Comparison of ENCODE assay signal across 2 cellular contexts in the genomic region with DNA sequence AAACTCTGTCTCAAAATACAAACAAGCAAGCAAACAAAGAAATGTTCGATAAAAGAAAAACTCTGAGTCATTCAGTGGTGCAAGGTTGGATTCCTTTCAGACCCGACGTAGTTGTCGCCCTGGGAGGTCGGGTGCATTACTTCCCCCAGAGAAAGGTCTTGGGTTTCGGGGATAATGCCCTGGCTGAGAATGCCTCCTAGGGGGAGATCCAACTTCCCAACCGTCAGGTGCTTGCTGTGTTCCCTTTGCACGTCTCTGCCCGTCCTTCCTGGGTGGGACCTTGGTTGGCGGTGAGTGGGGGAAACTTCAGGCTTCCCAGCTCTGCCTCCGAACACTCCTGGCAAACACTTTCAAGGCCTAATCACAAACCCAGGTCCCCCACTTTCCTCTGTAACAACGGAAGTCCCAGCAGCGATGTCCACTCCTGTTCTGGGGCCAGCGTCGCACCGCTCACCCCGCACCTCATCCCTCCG.
TF ChIP-seq lines count a peak whose summit lies in the region.

No MANE protein-coding gene starts in this region.

TF ChIP-seq in SK-N-SH, 30 proteins besides CTCF, POLR2A, EP300 and RAD21:
- TF ChIP-seq, protein P1, sequence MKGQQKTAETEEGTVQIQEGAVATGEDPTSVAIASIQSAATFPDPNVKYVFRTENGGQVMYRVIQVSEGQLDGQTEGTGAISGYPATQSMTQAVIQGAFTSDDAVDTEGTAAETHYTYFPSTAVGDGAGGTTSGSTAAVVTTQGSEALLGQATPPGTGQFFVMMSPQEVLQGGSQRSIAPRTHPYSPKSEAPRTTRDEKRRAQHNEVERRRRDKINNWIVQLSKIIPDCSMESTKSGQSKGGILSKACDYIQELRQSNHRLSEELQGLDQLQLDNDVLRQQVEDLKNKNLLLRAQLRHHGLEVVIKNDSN (IDR thresholded peaks at IDR 0.05; ENCODE audit: borderline replicate concordance, low read depth) = no peak
- TF ChIP-seq FOXJ3 (CRISPR knock-in tag; IDR thresholded peaks at IDR 0.05) (no peak), RXRA (IDR thresholded peaks at IDR 0.05; ENCODE audit: borderline replicate concordance, low read depth) (no peak), JUND (IDR thresholded peaks at IDR 0.05) (no peak)
TF ChIP-seq in SK-N-SH: peak in this region for 0.

TF ChIP-seq in HepG2, 621 proteins besides CTCF, POLR2A, EP300 and RAD21 (continues in another document):
- TF ChIP-seq, protein P2, sequence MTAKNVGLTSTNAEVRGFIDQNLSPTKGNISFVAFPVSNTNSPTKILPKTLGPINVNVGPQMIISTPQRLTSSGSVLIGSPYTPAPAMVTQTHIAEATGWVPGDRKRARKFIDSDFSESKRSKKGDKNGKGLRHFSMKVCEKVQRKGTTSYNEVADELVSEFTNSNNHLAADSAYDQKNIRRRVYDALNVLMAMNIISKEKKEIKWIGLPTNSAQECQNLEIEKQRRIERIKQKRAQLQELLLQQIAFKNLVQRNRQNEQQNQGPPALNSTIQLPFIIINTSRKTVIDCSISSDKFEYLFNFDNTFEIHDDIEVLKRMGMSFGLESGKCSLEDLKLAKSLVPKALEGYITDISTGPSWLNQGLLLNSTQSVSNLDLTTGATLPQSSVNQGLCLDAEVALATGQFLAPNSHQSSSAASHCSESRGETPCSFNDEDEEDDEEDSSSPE (CRISPR knock-in tag; IDR thresholded peaks at IDR 0.05) = no peak
- TF ChIP-seq KAT7 (CRISPR knock-in tag; IDR thresholded peaks at IDR 0.05; ENCODE audit: borderline replicate concordance) (peak; percentile 16; the same call in 1 of the 2 replicates), ZNF501 (CRISPR knock-in tag; IDR thresholded peaks at IDR 0.05) (peak; percentile 7; the same call in 1 of the 2 replicates), KLF6 (CRISPR knock-in tag; IDR thresholded peaks at IDR 0.05) (no peak), FOSL2 (CRISPR knock-in tag; IDR thresholded peaks at IDR 0.05) (0 out of 2 replicates have a peak, but pooled peaks have one; percentile 25), ONECUT2 (CRISPR knock-in tag; IDR thresholded peaks at IDR 0.05) (0 out of 2 replicates have a peak, but pooled peaks have one; percentile 37), ZNF430 (CRISPR knock-in tag; IDR thresholded peaks at IDR 0.05) (no peak), NRL (CRISPR knock-in tag; IDR thresholded peaks at IDR 0.05; ENCODE audit: borderline replicate concordance) (no peak), MIER3 (CRISPR knock-in tag; IDR thresholded peaks at IDR 0.05; ENCODE audit: borderline replicate concordance) (no peak), MEIS1 (CRISPR knock-in tag; IDR thresholded peaks at IDR 0.05; ENCODE audit: borderline replicate concordance) (no peak), EZH2 (conservative IDR thresholded peaks at IDR 0.05; ENCODE audit: low read depth, low read length) (no peak), RFX5 (IDR thresholded peaks at IDR 0.05; ENCODE audit: low read depth, low read length) (no peak), RFX3 (CRISPR knock-in tag; IDR thresholded peaks at IDR 0.05) (no peak), ZNF10 (CRISPR knock-in tag; IDR thresholded peaks at IDR 0.05; ENCODE audit: borderline replicate concordance, low read depth) (no peak), ZNF543 (CRISPR knock-in tag; IDR thresholded peaks at IDR 0.05) (0 out of 2 replicates have a peak, but pooled peaks have one; percentile 16), JUND (CRISPR knock-in tag; IDR thresholded peaks at IDR 0.05) (peak; percentile 12; the same call in 1 of the 2 replicates), ARHGAP35 (CRISPR knock-in tag; IDR thresholded peaks at IDR 0.05; ENCODE audit: borderline replicate concordance) (no peak), ZSCAN22 (CRISPR knock-in tag; IDR thresholded peaks at IDR 0.05) (no peak), ZFP36L1 (CRISPR knock-in tag; IDR thresholded peaks at IDR 0.05) (no peak), ZNF326 (CRISPR knock-in tag; IDR thresholded peaks at IDR 0.05; ENCODE audit: borderline replicate concordance) (no peak), ZNF713 (CRISPR knock-in tag; IDR thresholded peaks at IDR 0.05) (no peak), SAP130 (CRISPR knock-in tag; IDR thresholded peaks at IDR 0.05; ENCODE audit: low read depth) (peak; percentile 8; the same call in 1 of the 2 replicates), PAX8 (CRISPR knock-in tag; IDR thresholded peaks at IDR 0.05; ENCODE audit: borderline replicate concordance) (peak; percentile 28; the same call in 1 of the 2 replicates), KDM2A (CRISPR knock-in tag; IDR thresholded peaks at IDR 0.05; ENCODE audit: borderline replicate concordance, low read depth) (no peak), ZNF292 (CRISPR knock-in tag; IDR thresholded peaks at IDR 0.05; ENCODE audit: borderline replicate concordance, low read depth) (0 out of 2 replicates have a peak, but pooled peaks have one; percentile 7), ZNF230 (CRISPR knock-in tag; IDR thresholded peaks at IDR 0.05) (0 out of 2 replicates have a peak, but pooled peaks have one; percentile 58), ZBTB3 (CRISPR knock-in tag; IDR thresholded peaks at IDR 0.05; ENCODE audit: borderline replicate concordance, low read depth) (0 out of 2 replicates have a peak, but pooled peaks have one; percentile 61), ZNF34 (CRISPR knock-in tag; IDR thresholded peaks at IDR 0.05; ENCODE audit: borderline replicate concordance) (no peak)
- TF ChIP-seq, protein P3, sequence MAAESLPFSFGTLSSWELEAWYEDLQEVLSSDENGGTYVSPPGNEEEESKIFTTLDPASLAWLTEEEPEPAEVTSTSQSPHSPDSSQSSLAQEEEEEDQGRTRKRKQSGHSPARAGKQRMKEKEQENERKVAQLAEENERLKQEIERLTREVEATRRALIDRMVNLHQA (CRISPR knock-in tag; IDR thresholded peaks at IDR 0.05) = no peak
- TF ChIP-seq, protein P4, sequence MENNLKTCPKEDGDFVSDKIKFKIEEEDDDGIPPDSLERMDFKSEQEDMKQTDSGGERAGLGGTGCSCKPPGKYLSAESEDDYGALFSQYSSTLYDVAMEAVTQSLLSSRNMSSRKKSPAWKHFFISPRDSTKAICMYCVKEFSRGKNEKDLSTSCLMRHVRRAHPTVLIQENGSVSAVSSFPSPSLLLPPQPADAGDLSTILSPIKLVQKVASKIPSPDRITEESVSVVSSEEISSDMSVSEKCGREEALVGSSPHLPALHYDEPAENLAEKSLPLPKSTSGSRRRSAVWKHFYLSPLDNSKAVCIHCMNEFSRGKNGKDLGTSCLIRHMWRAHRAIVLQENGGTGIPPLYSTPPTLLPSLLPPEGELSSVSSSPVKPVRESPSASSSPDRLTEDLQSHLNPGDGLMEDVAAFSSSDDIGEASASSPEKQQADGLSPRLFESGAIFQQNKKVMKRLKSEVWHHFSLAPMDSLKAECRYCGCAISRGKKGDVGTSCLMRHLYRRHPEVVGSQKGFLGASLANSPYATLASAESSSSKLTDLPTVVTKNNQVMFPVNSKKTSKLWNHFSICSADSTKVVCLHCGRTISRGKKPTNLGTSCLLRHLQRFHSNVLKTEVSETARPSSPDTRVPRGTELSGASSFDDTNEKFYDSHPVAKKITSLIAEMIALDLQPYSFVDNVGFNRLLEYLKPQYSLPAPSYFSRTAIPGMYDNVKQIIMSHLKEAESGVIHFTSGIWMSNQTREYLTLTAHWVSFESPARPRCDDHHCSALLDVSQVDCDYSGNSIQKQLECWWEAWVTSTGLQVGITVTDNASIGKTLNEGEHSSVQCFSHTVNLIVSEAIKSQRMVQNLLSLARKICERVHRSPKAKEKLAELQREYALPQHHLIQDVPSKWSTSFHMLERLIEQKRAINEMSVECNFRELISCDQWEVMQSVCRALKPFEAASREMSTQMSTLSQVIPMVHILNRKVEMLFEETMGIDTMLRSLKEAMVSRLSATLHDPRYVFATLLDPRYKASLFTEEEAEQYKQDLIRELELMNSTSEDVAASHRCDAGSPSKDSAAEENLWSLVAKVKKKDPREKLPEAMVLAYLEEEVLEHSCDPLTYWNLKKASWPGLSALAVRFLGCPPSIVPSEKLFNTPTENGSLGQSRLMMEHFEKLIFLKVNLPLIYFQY (CRISPR knock-in tag; IDR thresholded peaks at IDR 0.05; ENCODE audit: borderline replicate concordance) = no peak
- TF ChIP-seq, protein P5, sequence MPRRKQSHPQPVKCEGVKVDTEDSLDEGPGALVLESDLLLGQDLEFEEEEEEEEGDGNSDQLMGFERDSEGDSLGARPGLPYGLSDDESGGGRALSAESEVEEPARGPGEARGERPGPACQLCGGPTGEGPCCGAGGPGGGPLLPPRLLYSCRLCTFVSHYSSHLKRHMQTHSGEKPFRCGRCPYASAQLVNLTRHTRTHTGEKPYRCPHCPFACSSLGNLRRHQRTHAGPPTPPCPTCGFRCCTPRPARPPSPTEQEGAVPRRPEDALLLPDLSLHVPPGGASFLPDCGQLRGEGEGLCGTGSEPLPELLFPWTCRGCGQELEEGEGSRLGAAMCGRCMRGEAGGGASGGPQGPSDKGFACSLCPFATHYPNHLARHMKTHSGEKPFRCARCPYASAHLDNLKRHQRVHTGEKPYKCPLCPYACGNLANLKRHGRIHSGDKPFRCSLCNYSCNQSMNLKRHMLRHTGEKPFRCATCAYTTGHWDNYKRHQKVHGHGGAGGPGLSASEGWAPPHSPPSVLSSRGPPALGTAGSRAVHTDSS (CRISPR knock-in tag; conservative IDR thresholded peaks at IDR 0.05) = no peak
- TF ChIP-seq, protein P6, sequence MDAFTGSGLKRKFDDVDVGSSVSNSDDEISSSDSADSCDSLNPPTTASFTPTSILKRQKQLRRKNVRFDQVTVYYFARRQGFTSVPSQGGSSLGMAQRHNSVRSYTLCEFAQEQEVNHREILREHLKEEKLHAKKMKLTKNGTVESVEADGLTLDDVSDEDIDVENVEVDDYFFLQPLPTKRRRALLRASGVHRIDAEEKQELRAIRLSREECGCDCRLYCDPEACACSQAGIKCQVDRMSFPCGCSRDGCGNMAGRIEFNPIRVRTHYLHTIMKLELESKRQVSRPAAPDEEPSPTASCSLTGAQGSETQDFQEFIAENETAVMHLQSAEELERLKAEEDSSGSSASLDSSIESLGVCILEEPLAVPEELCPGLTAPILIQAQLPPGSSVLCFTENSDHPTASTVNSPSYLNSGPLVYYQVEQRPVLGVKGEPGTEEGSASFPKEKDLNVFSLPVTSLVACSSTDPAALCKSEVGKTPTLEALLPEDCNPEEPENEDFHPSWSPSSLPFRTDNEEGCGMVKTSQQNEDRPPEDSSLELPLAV (CRISPR knock-in tag; conservative IDR thresholded peaks at IDR 0.05; ENCODE audit: low read depth) = no peak
- TF ChIP-seq, protein P7, sequence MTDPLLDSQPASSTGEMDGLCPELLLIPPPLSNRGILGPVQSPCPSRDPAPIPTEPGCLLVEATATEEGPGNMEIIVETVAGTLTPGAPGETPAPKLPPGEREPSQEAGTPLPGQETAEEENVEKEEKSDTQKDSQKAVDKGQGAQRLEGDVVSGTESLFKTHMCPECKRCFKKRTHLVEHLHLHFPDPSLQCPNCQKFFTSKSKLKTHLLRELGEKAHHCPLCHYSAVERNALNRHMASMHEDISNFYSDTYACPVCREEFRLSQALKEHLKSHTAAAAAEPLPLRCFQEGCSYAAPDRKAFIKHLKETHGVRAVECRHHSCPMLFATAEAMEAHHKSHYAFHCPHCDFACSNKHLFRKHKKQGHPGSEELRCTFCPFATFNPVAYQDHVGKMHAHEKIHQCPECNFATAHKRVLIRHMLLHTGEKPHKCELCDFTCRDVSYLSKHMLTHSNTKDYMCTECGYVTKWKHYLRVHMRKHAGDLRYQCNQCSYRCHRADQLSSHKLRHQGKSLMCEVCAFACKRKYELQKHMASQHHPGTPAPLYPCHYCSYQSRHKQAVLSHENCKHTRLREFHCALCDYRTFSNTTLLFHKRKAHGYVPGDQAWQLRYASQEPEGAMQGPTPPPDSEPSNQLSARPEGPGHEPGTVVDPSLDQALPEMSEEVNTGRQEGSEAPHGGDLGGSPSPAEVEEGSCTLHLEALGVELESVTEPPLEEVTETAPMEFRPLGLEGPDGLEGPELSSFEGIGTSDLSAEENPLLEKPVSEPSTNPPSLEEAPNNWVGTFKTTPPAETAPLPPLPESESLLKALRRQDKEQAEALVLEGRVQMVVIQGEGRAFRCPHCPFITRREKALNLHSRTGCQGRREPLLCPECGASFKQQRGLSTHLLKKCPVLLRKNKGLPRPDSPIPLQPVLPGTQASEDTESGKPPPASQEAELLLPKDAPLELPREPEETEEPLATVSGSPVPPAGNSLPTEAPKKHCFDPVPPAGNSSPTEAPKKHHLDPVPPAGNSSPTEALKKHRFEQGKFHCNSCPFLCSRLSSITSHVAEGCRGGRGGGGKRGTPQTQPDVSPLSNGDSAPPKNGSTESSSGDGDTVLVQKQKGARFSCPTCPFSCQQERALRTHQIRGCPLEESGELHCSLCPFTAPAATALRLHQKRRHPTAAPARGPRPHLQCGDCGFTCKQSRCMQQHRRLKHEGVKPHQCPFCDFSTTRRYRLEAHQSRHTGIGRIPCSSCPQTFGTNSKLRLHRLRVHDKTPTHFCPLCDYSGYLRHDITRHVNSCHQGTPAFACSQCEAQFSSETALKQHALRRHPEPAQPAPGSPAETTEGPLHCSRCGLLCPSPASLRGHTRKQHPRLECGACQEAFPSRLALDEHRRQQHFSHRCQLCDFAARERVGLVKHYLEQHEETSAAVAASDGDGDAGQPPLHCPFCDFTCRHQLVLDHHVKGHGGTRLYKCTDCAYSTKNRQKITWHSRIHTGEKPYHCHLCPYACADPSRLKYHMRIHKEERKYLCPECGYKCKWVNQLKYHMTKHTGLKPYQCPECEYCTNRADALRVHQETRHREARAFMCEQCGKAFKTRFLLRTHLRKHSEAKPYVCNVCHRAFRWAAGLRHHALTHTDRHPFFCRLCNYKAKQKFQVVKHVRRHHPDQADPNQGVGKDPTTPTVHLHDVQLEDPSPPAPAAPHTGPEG (CRISPR knock-in tag; IDR thresholded peaks at IDR 0.05) = no peak
- TF ChIP-seq, protein P8, sequence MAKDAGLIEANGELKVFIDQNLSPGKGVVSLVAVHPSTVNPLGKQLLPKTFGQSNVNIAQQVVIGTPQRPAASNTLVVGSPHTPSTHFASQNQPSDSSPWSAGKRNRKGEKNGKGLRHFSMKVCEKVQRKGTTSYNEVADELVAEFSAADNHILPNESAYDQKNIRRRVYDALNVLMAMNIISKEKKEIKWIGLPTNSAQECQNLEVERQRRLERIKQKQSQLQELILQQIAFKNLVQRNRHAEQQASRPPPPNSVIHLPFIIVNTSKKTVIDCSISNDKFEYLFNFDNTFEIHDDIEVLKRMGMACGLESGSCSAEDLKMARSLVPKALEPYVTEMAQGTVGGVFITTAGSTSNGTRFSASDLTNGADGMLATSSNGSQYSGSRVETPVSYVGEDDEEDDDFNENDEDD (CRISPR knock-in tag; IDR thresholded peaks at IDR 0.05; ENCODE audit: borderline replicate concordance) = no peak
- TF ChIP-seq, protein P9, sequence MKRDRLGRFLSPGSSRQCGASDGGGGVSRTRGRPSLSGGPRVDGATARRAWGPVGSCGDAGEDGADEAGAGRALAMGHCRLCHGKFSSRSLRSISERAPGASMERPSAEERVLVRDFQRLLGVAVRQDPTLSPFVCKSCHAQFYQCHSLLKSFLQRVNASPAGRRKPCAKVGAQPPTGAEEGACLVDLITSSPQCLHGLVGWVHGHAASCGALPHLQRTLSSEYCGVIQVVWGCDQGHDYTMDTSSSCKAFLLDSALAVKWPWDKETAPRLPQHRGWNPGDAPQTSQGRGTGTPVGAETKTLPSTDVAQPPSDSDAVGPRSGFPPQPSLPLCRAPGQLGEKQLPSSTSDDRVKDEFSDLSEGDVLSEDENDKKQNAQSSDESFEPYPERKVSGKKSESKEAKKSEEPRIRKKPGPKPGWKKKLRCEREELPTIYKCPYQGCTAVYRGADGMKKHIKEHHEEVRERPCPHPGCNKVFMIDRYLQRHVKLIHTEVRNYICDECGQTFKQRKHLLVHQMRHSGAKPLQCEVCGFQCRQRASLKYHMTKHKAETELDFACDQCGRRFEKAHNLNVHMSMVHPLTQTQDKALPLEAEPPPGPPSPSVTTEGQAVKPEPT (CRISPR knock-in tag; IDR thresholded peaks at IDR 0.05; ENCODE audit: low read depth) = 0 out of 2 replicates have a peak, but pooled peaks have one; percentile 20
